7 cellular contexts compared by ENCODE assay signal in the genomic region with DNA sequence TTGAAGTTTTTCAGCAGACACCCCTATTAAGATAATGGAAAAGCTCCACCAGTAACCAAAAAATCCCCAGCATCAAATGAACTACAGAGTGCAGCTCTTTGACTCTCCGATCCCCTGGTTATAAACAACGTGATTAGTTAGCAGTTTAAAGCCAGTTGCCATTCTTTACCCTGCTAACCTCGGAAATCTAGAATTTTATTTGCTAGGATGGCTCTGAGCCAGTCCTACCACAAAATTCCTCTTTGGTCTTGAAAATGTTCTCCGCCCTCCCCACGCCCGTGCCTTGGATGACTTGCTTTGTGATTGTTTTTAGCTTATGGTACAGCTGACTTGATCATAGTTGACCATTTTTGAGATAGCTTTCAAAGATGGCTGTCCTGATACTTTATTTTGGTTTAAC. TPM values are rescaled to one million over a fixed set of nuclear protein-coding genes. Genes with fewer than 3 reads are reported as not detected.
DNase-seq lines count a peak whose midpoint lies in the region; ATAC-seq, FAIRE-seq and TF ChIP-seq lines count a peak whose summit lies in the region.

No MANE protein-coding gene starts in this region.

- no peak for TF ChIP-seq POLR2A in esophagus muscularis mucosa (IDR thresholded peaks at IDR 0.05; ENCODE audit: low read depth)
- no peak for TF ChIP-seq POLR2A in ovary (IDR thresholded peaks at IDR 0.05)

- H3K27me3 ChIP-seq in HAP-1 (ENCODE audit: low read depth) (no peaks in the 10 kb centered on the region), SJSA1 (replicated peaks) (no peaks in the 10 kb centered on the region), esophagus muscularis mucosa (no peaks in the 10 kb centered on the region), ovary (no peaks in the 10 kb centered on the region)

- H3K27ac ChIP-seq in SJSA1 = peak overlapping the region; percentile 90
- peak overlapping the region; percentile 93 to 99 (median 98) for H3K27ac ChIP-seq in esophagus muscularis mucosa (replicated peaks in 1 of 4)
- peak overlapping the region in 1 of 2 donors; percentile 97 for H3K27ac ChIP-seq in ovary

- H3K36me3 ChIP-seq in HAP-1 (replicated peaks) (peaks cover 5% of the 10 kb centered on the region), SJSA1 (peaks cover 7% of the 10 kb centered on the region), esophagus muscularis mucosa (peaks cover 2 to 24% (median 18%) of the 10 kb centered on the region in 4 donors), ovary (no peaks in the 10 kb centered on the region)

- TF ChIP-seq CTCF in esophagus muscularis mucosa (IDR thresholded peaks at IDR 0.05) (no peak), ovary (IDR thresholded peaks at IDR 0.05) (no peak)

- no peaks in the 10 kb centered on the region for H3K9me3 ChIP-seq in HAP-1
- no peaks in the 10 kb centered on the region for H3K9me3 ChIP-seq in SJSA1 (replicated peaks)
- no peaks in the 10 kb centered on the region for H3K9me3 ChIP-seq in esophagus muscularis mucosa
- no peaks in the 10 kb centered on the region for H3K9me3 ChIP-seq in ovary

- ATAC-seq in GM21576 (IDR thresholded peaks at IDR 0.05; ENCODE audit: unreplicated experiment) (no peak), GM21367 (IDR thresholded peaks at IDR 0.05; ENCODE audit: unreplicated experiment) (no peak)

- no peak for TF ChIP-seq EP300 in esophagus muscularis mucosa (IDR thresholded peaks at IDR 0.05)
- no peak for TF ChIP-seq EP300 in ovary (IDR thresholded peaks at IDR 0.05)

- DNase-seq in HAP-1 (ENCODE audit: low spot score in 2 of 2) (no peak), SJSA1 (ENCODE audit: low read depth in 1 of 2, low spot score in 2 of 2) (peak; percentile 57), esophagus muscularis mucosa (ENCODE audit: extremely low spot score) (no peak), ovary (no peak), HTR-8/SVneo (ENCODE audit: insufficient read length, low spot score) (no peak)

- H3K4me1 ChIP-seq in HAP-1 (peaks cover 19% of the 10 kb centered on the region), SJSA1 (replicated peaks) (peaks cover 28% of the 10 kb centered on the region), esophagus muscularis mucosa (peaks cover 24 to 37% (median 32%) of the 10 kb centered on the region in 4 donors), ovary (ENCODE audit: insufficient read depth) (peaks cover 13% of the 10 kb centered on the region)

- in situ Hi-C loops in HAP-1 (cut with MboI; ENCODE audit: low sequenced_read_pairs) = loop anchor here (5.0 kb wide), 2 partner anchors 82 to 132 kb away; a partner anchor contains a TSS

- no peak for FAIRE-seq in HTR-8/SVneo (lab: Jason Lieb, UNC)

- intact Hi-C loops in esophagus muscularis mucosa (cut with DNase I) = loop anchor here (5.0 to 10.0 kb wide), 3 partner anchors 77 to 346 kb away; a partner anchor contains a TSS
- intact Hi-C loops in ovary (cut with DNase I) = loop anchor here in 1 of 4 donors (10.0 kb wide), 2 partner anchors 74 to 134 kb away; a partner anchor contains a TSS

- WGBS in esophagus muscularis mucosa = 15% methylated on average over 6 of the region's 6 CpGs
- 6 to 12% (median 6%) methylated on average over 6 of the region's 6 CpGs for WGBS in ovary, 3 donors

- H3K4me3 ChIP-seq in HAP-1 = peak overlapping the region; percentile 65
- H3K4me3 ChIP-seq in SJSA1 = peak overlapping the region; percentile 88
- peak overlapping the region; percentile 91 to 97 (median 96) for H3K4me3 ChIP-seq in esophagus muscularis mucosa
- H3K4me3 ChIP-seq in ovary = peak overlapping the region; percentile 99

RNA-seq across cellular contexts. Expression of a gene that starts 1.2 kb away (rescaled TPM):
- 17.6 and 23.5 TPM in 2 replicates for total RNA-seq in SJSA1 (2014; rRNA removed; shearing (Covaris generic))
- 100 to 1,000 TPM in 1 of 4 donors, 10 to 100 TPM in 3; 72.2 to 102 (median 85.8) TPM for total RNA-seq in esophagus muscularis mucosa
- 10 to 100 TPM; 49.4 to 84.1 (median 70.1) TPM for total RNA-seq in ovary
- polyA plus RNA-seq in ovary = 10 to 100 TPM; 66.6 to 89.7 TPM

Comparison
In these comparisons a context has a peak if more than half of its experiments do, and no peak if none do; other contexts are left out.
1. DNase-seq: peak in SJSA1 (2 of 2); none in HAP-1 (0 of 2), esophagus muscularis mucosa (single experiment), ovary (0 of 5) and HTR-8/SVneo (single experiment).
2. Peak in every context shown above with its lines, with median percentiles within 50 percentile points of each other: H3K4me3 ChIP-seq.